17 cellular contexts compared by ENCODE assay signal in the genomic region with DNA sequence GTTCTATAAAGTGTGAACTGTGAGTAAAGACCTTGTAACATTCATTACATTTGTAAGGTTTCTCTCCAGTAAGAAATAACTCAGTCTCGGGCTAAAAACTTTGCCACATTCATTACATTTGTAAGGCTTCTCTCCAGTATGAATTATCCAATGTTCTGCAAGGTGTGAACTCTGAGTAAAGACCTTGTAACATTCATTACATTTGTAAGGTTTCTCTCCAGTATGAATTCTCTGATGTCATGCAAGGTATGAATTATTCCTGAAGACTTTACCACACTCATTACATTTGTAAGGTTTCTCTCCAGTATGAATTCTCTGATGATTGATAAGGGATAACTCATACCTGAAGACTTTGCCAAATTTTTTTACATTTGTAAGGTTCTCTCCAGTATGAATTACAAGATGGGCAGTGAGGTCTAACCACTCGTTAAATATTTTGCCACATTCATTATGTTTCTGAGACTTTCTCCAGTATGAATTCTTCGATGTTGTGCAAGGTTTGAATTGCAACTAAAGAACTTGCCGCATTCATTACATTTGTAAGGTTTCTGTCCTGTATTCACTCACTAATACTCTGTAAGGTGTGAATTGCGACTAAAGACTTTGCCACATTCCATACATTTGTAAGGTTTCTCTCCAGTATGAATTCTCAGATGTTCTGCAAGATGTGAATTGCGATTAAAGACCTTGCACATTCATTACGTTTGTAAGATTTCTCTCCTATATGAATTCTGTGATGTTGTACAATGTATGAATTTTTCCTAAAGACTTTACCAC. TPM values are rescaled to one million over a fixed set of nuclear protein-coding genes. Genes with fewer than 3 reads are reported as not detected.
DNase-seq lines count a peak whose midpoint lies in the region; ATAC-seq, FAIRE-seq and TF ChIP-seq lines count a peak whose summit lies in the region.
"Had no signal": no experiment of that assay in that cellular context is flagged by ENCODE, and none has a peak within 500 bp of the region (broad histone marks: within the 10 kb centered on the region; RNA-seq: fewer than 3 reads in every experiment).

No MANE protein-coding gene starts in this region.

- TF ChIP-seq CTCF in GM12878 (IDR thresholded peaks at IDR 0.05 in 2 of 3, conservative IDR thresholded peaks at IDR 0.05 in 1 of 3; ENCODE audit: control insufficient read depth in 2 of 3, extremely low read depth in 1 of 3, insufficient read depth in 1 of 3, low read depth in 3 of 3, low read length in 3 of 3) = no peak
- no peak for TF ChIP-seq CTCF in foreskin keratinocyte (conservative IDR thresholded peaks at IDR 0.05)

- TF ChIP-seq POLR2A in GM12878 (IDR thresholded peaks at IDR 0.05; ENCODE audit: low read depth, low read length) = no peak

- in situ Hi-C loops in GM12878 (cut with MboI) = no loop called here

- POLR2A ChIA-PET in GM12878 (lab: Charles Lee) = no interaction called here

- H3K79me2 ChIP-seq in GM12878 (ENCODE audit: control insufficient read depth, insufficient read depth, low read length) = no peaks in the 10 kb centered on the region

- RAD21 ChIA-PET in GM12878 (lab: Charles Lee; ENCODE audit: unreplicated experiment) = no interaction called here

- H3K9me3 ChIP-seq in GM12878 (replicated peaks; ENCODE audit: control insufficient read depth, insufficient read depth, low read length) (peaks cover 10% of the 10 kb centered on the region; the same call in 2 of the 3 replicates), iPS-20b (ENCODE audit: insufficient read depth, low read depth, low read length) (peaks cover 98% of the 10 kb centered on the region), subcutaneous abdominal adipose tissue (ENCODE audit: control insufficient read depth in 5 of 5, low read length in 5 of 5) (peaks cover 67 to 98% (median 96%) of the 10 kb centered on the region in 5 donors)

- H3K36me3 ChIP-seq in GM12878 (ENCODE audit: control insufficient read depth in 2 of 2, insufficient read depth in 2 of 2, low read length in 1 of 2) (no peaks in the 10 kb centered on the region), iPS-20b (ENCODE audit: insufficient read depth, low read depth, low read length) (no peaks in the 10 kb centered on the region), subcutaneous abdominal adipose tissue (ENCODE audit: control insufficient read depth in 5 of 5, insufficient read depth in 5 of 5, low read length in 5 of 5) (peaks cover 0 to 5% (median 0%) of the 10 kb centered on the region in 5 donors)

- H4K20me1 ChIP-seq in GM12878 (ENCODE audit: control insufficient read depth, insufficient read depth) = no peaks in the 10 kb centered on the region

- intact Hi-C loops in GM12878 (cut with micrococcal nuclease; ENCODE audit: unreplicated experiment) = no loop called here

- 33% methylated on average over 7 of the region's 7 CpGs for WGBS in GM12878 (ENCODE audit: insufficient coverage, insufficient replicate concordance, low lambda C conversion rate, missing lambda C conversion rate)

- DNase-seq in HT-29 (ENCODE audit: low spot score) (peak; percentile 4), GM12878 (ENCODE audit: low read depth, low spot score) (no peak), foreskin keratinocyte (no peak), inferior parietal cortex (ENCODE audit: extremely low spot score) (no peak), NCI-H2107 (lab: John Stamatoyannopoulos, UW) (no peak)
- DNase-seq: CD8-positive, alpha-beta T cell; COR-L47; DMS153; DMS79 treated with DMSO at 0.1 percent for 48 hours; EL; H7 had no signal

- no peak overlapping the region for H2AFZ ChIP-seq in GM12878 (ENCODE audit: control insufficient read depth, low read depth, low read length)

- H3K27ac ChIP-seq in GM12878 (ENCODE audit: control insufficient read depth, insufficient read depth) = no peak overlapping the region
- H3K27ac ChIP-seq in iPS-20b (ENCODE audit: low read length) = no peak overlapping the region
- H3K27ac ChIP-seq in subcutaneous abdominal adipose tissue (ENCODE audit: low read depth, low read length) = no peak overlapping the region
- H3K27ac ChIP-seq in foreskin keratinocyte = no peak overlapping the region

- BruUV-seq in GM12878 (replicated peaks; lab: Mats Ljungman, UMichigan) = no TSS peak

- H3K4me1 ChIP-seq in GM12878 (ENCODE audit: control insufficient read depth, insufficient read depth, low read length) (no peaks in the 10 kb centered on the region), iPS-20b (ENCODE audit: insufficient read depth, low read length) (no peaks in the 10 kb centered on the region), subcutaneous abdominal adipose tissue (ENCODE audit: control insufficient read depth in 5 of 5, insufficient read depth in 5 of 5, low read length in 5 of 5) (no peaks in the 10 kb centered on the region), foreskin keratinocyte (no peaks in the 10 kb centered on the region)

- H3K27me3 ChIP-seq in GM12878 (replicated peaks in 1 of 2; ENCODE audit: control insufficient read depth in 2 of 2, insufficient read depth in 2 of 2, low read length in 1 of 2) (no peaks in the 10 kb centered on the region), iPS-20b (ENCODE audit: insufficient read depth, low read length) (no peaks in the 10 kb centered on the region), subcutaneous abdominal adipose tissue (ENCODE audit: control insufficient read depth in 5 of 5, insufficient read depth in 4 of 5, low read length in 5 of 5) (no peaks in the 10 kb centered on the region), foreskin keratinocyte (no peaks in the 10 kb centered on the region)

- SMC1A ChIA-PET in GM12878 (lab: Charles Lee; ENCODE audit: uncharacterized antibody, unreplicated experiment) = no interaction called here

- CTCF ChIA-PET in GM12878 (lab: Yijun Ruan, JAX) = no interaction called here

- FAIRE-seq in GM12878 (lab: Jason Lieb, UNC) = no peak
- FAIRE-seq: G401.6 had no signal

- TF ChIP-seq EP300 in GM12878 (IDR thresholded peaks at IDR 0.05; ENCODE audit: borderline replicate concordance in 1 of 2, control insufficient read depth in 1 of 2, low read depth in 2 of 2, low read length in 2 of 2) = no peak

- H3K4me2 ChIP-seq in GM12878 (ENCODE audit: control insufficient read depth, insufficient read depth) = no peak overlapping the region

- no peak overlapping the region for H3K9ac ChIP-seq in GM12878 (ENCODE audit: control insufficient read depth, insufficient read depth, low read length)
- no peak overlapping the region for H3K9ac ChIP-seq in iPS-20b (ENCODE audit: low read depth, low read length)
- H3K9ac ChIP-seq in subcutaneous abdominal adipose tissue (ENCODE audit: low read length in 5 of 5) = no peak overlapping the region

- TF ChIP-seq RAD21 in GM12878 (IDR thresholded peaks at IDR 0.05; ENCODE audit: insufficient read depth, low read depth, low read length) = no peak

- no peak overlapping the region for H3K4me3 ChIP-seq in GM12878
- H3K4me3 ChIP-seq in iPS-20b (ENCODE audit: low read length) = peak overlapping the region; percentile 11; the same call in 1 of the 2 replicates
- peak overlapping the region in 3 of 5 donors; percentile 32 to 64 (median 52) for H3K4me3 ChIP-seq in subcutaneous abdominal adipose tissue (ENCODE audit: low read depth in 1 of 5, low read length in 5 of 5)

- no peak for ATAC-seq in GM12878
- no peak for ATAC-seq in foreskin keratinocyte
- ATAC-seq: CD8-positive, alpha-beta T cell had no signal

RNA-seq across cellular contexts. Expression of a gene that starts 21.2 kb away (rescaled TPM):
- not detected in 2 replicates for total RNA-seq in HT-29 (2014; rRNA removed; shearing (Covaris generic))
- total RNA-seq in GM12878 (2013; cell fraction: nucleolus; rRNA removed) = not detected in 2 replicates
- total RNA-seq in GM12878 (2014; rRNA removed) = not detected in 2 replicates
- 0.13 TPM in 1 of 2 replicates, not detected in the other for total RNA-seq in GM12878 (2014; rRNA removed; fragmentation: Illumina TruSeq; extraction: Trizol)
- 0.10 TPM in 1 of 2 replicates, not detected in the other for total RNA-seq in GM12878 (2021)
- polyA plus RNA-seq in GM12878 (2011; ENCODE audit: low read depth) = 0.21 TPM
- polyA plus RNA-seq in GM12878 (2011; rRNA removed) = 0.04 TPM in 1 of 2 replicates, not detected in the other
- 0.03 TPM in 1 of 2 replicates, not detected in the other for polyA plus RNA-seq in GM12878 (2011; cell fraction: cytosol; rRNA removed)
- 0.10 TPM in 1 of 2 replicates, not detected in the other for polyA plus RNA-seq in GM12878 (2011; cell fraction: nucleus; rRNA removed)
- 0.11 and 0.47 TPM in 2 replicates for polyA plus RNA-seq in GM12878 (2012)
- 0.03 and 0.18 TPM in 2 replicates for polyA plus RNA-seq in GM12878 (2014; fragmentation: Illumina TruSeq; extraction: Trizol)
- polyA plus RNA-seq in GM12878 (2014; fragmentation: Nextera tagmentation; extraction: Ambion mirVana) = under 1 TPM in 1 of 2 experiments, not detected in 1; 0.14 TPM
- 0.24 TPM in 1 of 2 replicates, not detected in the other for polyA plus RNA-seq in GM12878 (2014; rRNA removed)
- polyA plus RNA-seq in GM12878 (2016; fragmentation: Nextera tagmentation; extraction: Ambion mirVana) = under 1 TPM in 1 of 2 experiments, not detected in 1; 0.43 TPM
- 0.21 TPM in 1 of 2 replicates, not detected in the other for polyA minus RNA-seq in GM12878 (2011; rRNA and poly(A)+ RNA removed)
- polyA minus RNA-seq in GM12878 (2011; cell fraction: cytosol; rRNA and poly(A)+ RNA removed) = not detected in 2 replicates
- not detected in 2 replicates for polyA minus RNA-seq in GM12878 (2011; cell fraction: nucleus; rRNA and poly(A)+ RNA removed)
- 0.71 and 1.1 TPM in 2 replicates for total RNA-seq in foreskin keratinocyte
- polyA plus RNA-seq in foreskin keratinocyte = 0.12 and 0.36 TPM in 2 replicates
- polyA plus RNA-seq: CD14-positive monocyte had no signal

RNA-seq across cellular contexts. Expression of a gene that starts 45.6 kb away (rescaled TPM):
- not detected in 2 replicates for total RNA-seq in HT-29 (2014; rRNA removed; shearing (Covaris generic))
- 0.54 and 0.95 TPM in 2 replicates for total RNA-seq in GM12878 (2013; cell fraction: nucleolus; rRNA removed)
- total RNA-seq in GM12878 (2014; rRNA removed) = not detected in 2 replicates
- total RNA-seq in GM12878 (2014; rRNA removed; fragmentation: Illumina TruSeq; extraction: Trizol) = not detected in 2 replicates
- not detected in 2 replicates for total RNA-seq in GM12878 (2021)
- polyA plus RNA-seq in GM12878 (2011; ENCODE audit: low read depth) = not detected
- not detected in 2 replicates for polyA plus RNA-seq in GM12878 (2011; rRNA removed)
- polyA plus RNA-seq in GM12878 (2011; cell fraction: cytosol; rRNA removed) = not detected in 2 replicates
- polyA plus RNA-seq in GM12878 (2011; cell fraction: nucleus; rRNA removed) = not detected in 2 replicates
- not detected in 2 replicates for polyA plus RNA-seq in GM12878 (2012)
- polyA plus RNA-seq in GM12878 (2014; fragmentation: Illumina TruSeq; extraction: Trizol) = not detected in 2 replicates
- polyA plus RNA-seq in GM12878 (2014; fragmentation: Nextera tagmentation; extraction: Ambion mirVana) = not detected
- not detected in 2 replicates for polyA plus RNA-seq in GM12878 (2014; rRNA removed)
- under 1 TPM; 0.39 to 0.79 TPM for polyA plus RNA-seq in GM12878 (2016; fragmentation: Nextera tagmentation; extraction: Ambion mirVana)
- not detected in 2 replicates for polyA minus RNA-seq in GM12878 (2011; rRNA and poly(A)+ RNA removed)
- polyA minus RNA-seq in GM12878 (2011; cell fraction: cytosol; rRNA and poly(A)+ RNA removed) = not detected in 2 replicates
- not detected in 2 replicates for polyA minus RNA-seq in GM12878 (2011; cell fraction: nucleus; rRNA and poly(A)+ RNA removed)
- 0.04 TPM in 1 of 2 replicates, not detected in the other for total RNA-seq in foreskin keratinocyte
- not detected in 2 replicates for polyA plus RNA-seq in foreskin keratinocyte
- total RNA-seq: A673; CD8-positive, alpha-beta T cell; H7 had no signal
- polyA plus RNA-seq: BJ, CD14-positive monocyte had no signal

RNA-seq across cellular contexts. Expression of a gene that starts 52.9 kb away (rescaled TPM):
- 1.8 and 2.1 TPM in 2 replicates for total RNA-seq in HT-29 (2014; rRNA removed; shearing (Covaris generic))
- 201 and 204 TPM in 2 replicates for total RNA-seq in GM12878 (2013; cell fraction: nucleolus; rRNA removed)
- total RNA-seq in GM12878 (2014; rRNA removed) = 8.9 and 10.5 TPM in 2 replicates
- 16.4 and 16.7 TPM in 2 replicates for total RNA-seq in GM12878 (2014; rRNA removed; fragmentation: Illumina TruSeq; extraction: Trizol)
- 13.8 and 20.2 TPM in 2 replicates for total RNA-seq in GM12878 (2021)
- polyA plus RNA-seq in GM12878 (2011; ENCODE audit: low read depth) = 7.1 TPM
- 17.2 and 25.8 TPM in 2 replicates for polyA plus RNA-seq in GM12878 (2011; rRNA removed)
- 7.6 and 8.3 TPM in 2 replicates for polyA plus RNA-seq in GM12878 (2011; cell fraction: cytosol; rRNA removed)
- 12.1 and 13.3 TPM in 2 replicates for polyA plus RNA-seq in GM12878 (2011; cell fraction: nucleus; rRNA removed)
- polyA plus RNA-seq in GM12878 (2012) = 6.0 and 6.1 TPM in 2 replicates
- polyA plus RNA-seq in GM12878 (2014; fragmentation: Illumina TruSeq; extraction: Trizol) = 7.8 and 8.6 TPM in 2 replicates
- 1 to 10 TPM; 2.1 to 3.7 TPM for polyA plus RNA-seq in GM12878 (2014; fragmentation: Nextera tagmentation; extraction: Ambion mirVana)
- 4.2 and 5.4 TPM in 2 replicates for polyA plus RNA-seq in GM12878 (2014; rRNA removed)
- 1 to 10 TPM; 6.1 to 6.7 TPM for polyA plus RNA-seq in GM12878 (2016; fragmentation: Nextera tagmentation; extraction: Ambion mirVana)
- 43.4 and 67.2 TPM in 2 replicates for polyA minus RNA-seq in GM12878 (2011; rRNA and poly(A)+ RNA removed)
- 16.3 and 20.4 TPM in 2 replicates for polyA minus RNA-seq in GM12878 (2011; cell fraction: cytosol; rRNA and poly(A)+ RNA removed)
- 13.8 and 19.0 TPM in 2 replicates for polyA minus RNA-seq in GM12878 (2011; cell fraction: nucleus; rRNA and poly(A)+ RNA removed)
- 9.4 and 12.0 TPM in 2 replicates for total RNA-seq in foreskin keratinocyte
- 0.89 and 0.92 TPM in 2 replicates for polyA plus RNA-seq in foreskin keratinocyte
